Comparison of ENCODE assay signal across 23 cellular contexts in genomic region chr7:135853499-135853898, GRCh38.
A peak's percentile ranks its signal among the peaks of the same experiment; 100 is the strongest.
DNase-seq lines count a peak whose midpoint lies in the region; ATAC-seq, FAIRE-seq and TF ChIP-seq lines count a peak whose summit lies in the region.
"Had no signal": no experiment of that assay in that cellular context is flagged by ENCODE, and none has a peak within 500 bp of the region (broad histone marks: within the 10 kb centered on the region; RNA-seq: fewer than 3 reads in every experiment).

No MANE protein-coding gene starts in this region.

- no peak for TF ChIP-seq CTCF in AG10803 (conservative IDR thresholded peaks at IDR 0.05; ENCODE audit: low read length)
- TF ChIP-seq CTCF in epithelial cell of esophagus (IDR thresholded peaks at IDR 0.05; ENCODE audit: insufficient read depth, low read depth, low read length, missing control alignments): no peak
- no peak for TF ChIP-seq CTCF in adrenal gland (IDR thresholded peaks at IDR 0.05)
- TF ChIP-seq CTCF in A673 (conservative IDR thresholded peaks at IDR 0.05; ENCODE audit: low read depth, low read length): no peak
- no peak for TF ChIP-seq CTCF in D721Med (IDR thresholded peaks at IDR 0.05; ENCODE audit: insufficient read depth, missing control alignments)
- no peak for TF ChIP-seq CTCF in glutamatergic neuron (IDR thresholded peaks at IDR 0.05; ENCODE audit: partially characterized antibody, unreplicated experiment)

- 43 to 72% (median 66%) methylated on average over 2 of the region's 2 CpGs for WGBS in adrenal gland, 4 donors

- no peak for FAIRE-seq in HTR-8/SVneo (lab: Jason Lieb, UNC)
- FAIRE-seq in D721Med (lab: Jason Lieb, UNC): no peak
- FAIRE-seq: A549 had no signal

- H3K4me1 Mint-ChIP-seq in glutamatergic neuron (ENCODE audit: low read depth, unreplicated experiment): peaks cover 5% of the 10 kb centered on the region
- H3K4me1 Mint-ChIP-seq: activated naive CD4-positive, alpha-beta T cell treated with anti-CD3 and anti-CD28 coated beads, Interleukin-2, amount 10 ng/mL, durations not matched to agents 7 days and 5 days had no signal

- peak; percentile 40 for DNase-seq in AG10803 (ENCODE audit: low read depth)
- DNase-seq in HTR-8/SVneo (ENCODE audit: insufficient read length, low spot score): peak; percentile 18
- peak; percentile 21 for DNase-seq in epithelial cell of esophagus (ENCODE audit: low read depth)
- no peak for DNase-seq in left colon
- no peak for DNase-seq in adrenal gland
- no peak for DNase-seq in A673 (ENCODE audit: low spot score)
- no peak for DNase-seq in D721Med (ENCODE audit: insufficient read length, low spot score)
- DNase-seq in glutamatergic neuron: no peak
- DNase-seq: activated CD4-positive, alpha-beta T cell treated with anti-CD3 and anti-CD28 coated beads for 36 hours; activated naive CD4-positive, alpha-beta T cell treated with anti-CD3 and anti-CD28 coated beads, Interleukin-2, amount 10 ng/mL, durations not matched to agents 7 days and 5 days; activated T-cell treated with anti-CD3 and anti-CD28 coated beads for 4 hours; CD8-positive, alpha-beta T cell; islet precursor cell; KBM-7; NCI-H1436 treated with DMSO at 0.1 percent for 48 hours; posterior cingulate gyrus; spleen; stimulated activated naive CD4-positive, alpha-beta T cell treated with Interleukin-2 at 50 U/mL for 16 hours; upper lobe of right lung had no signal

- no peaks in the 10 kb centered on the region for H3K36me3 ChIP-seq in adrenal gland (replicated peaks in 1 of 2)
- no peaks in the 10 kb centered on the region for H3K36me3 ChIP-seq in A673 (ENCODE audit: insufficient read depth, low read length, poor library complexity, severe bottlenecking)
- H3K36me3 ChIP-seq: gastroesophageal sphincter, SJSA1, spleen, upper lobe of right lung had no signal

- TF ChIP-seq POLR2A in adrenal gland (IDR thresholded peaks at IDR 0.05): no peak

- intact Hi-C loops in left colon (cut with DNase I, micrococcal nuclease): no loop called here
- intact Hi-C loops in adrenal gland (cut with DNase I): no loop called here
- intact Hi-C loops in A673 (cut with micrococcal nuclease; ENCODE audit: unreplicated experiment): no loop called here

- ATAC-seq in left colon: peak; percentile 62
- ATAC-seq: activated CD4-positive, alpha-beta T cell treated with anti-CD3 and anti-CD28 coated beads for 36 hours; CD8-positive, alpha-beta T cell; gastroesophageal sphincter; HCT116; upper lobe of right lung had no signal

- H3K27me3 ChIP-seq in adrenal gland: no peaks in the 10 kb centered on the region
- no peaks in the 10 kb centered on the region for H3K27me3 ChIP-seq in A673 (replicated peaks; ENCODE audit: insufficient read depth, low read depth, low read length, poor library complexity)
- H3K27me3 ChIP-seq: gastroesophageal sphincter, SJSA1, spleen, upper lobe of right lung had no signal

- H3K9me3 Mint-ChIP-seq in glutamatergic neuron (ENCODE audit: unreplicated experiment): peaks cover 2% of the 10 kb centered on the region
- H3K9me3 Mint-ChIP-seq: activated naive CD4-positive, alpha-beta T cell treated with anti-CD3 and anti-CD28 coated beads, Interleukin-2, amount 10 ng/mL, durations not matched to agents 7 days and 5 days had no signal

- H3K4me3 ChIP-seq in AG10803 (ENCODE audit: low read length): no peak overlapping the region
- no peak overlapping the region for H3K4me3 ChIP-seq in epithelial cell of esophagus (ENCODE audit: low read length)
- no peak overlapping the region for H3K4me3 ChIP-seq in adrenal gland
- H3K4me3 ChIP-seq in A673 (ENCODE audit: low read depth, low read length, poor library complexity, severe bottlenecking): no peak overlapping the region
- H3K4me3 ChIP-seq: A549, gastroesophageal sphincter, SJSA1, spleen, upper lobe of right lung had no signal

- BruUV-seq in A673 (replicated peaks; lab: Mats Ljungman, UMichigan): no TSS peak

- peaks cover 2% of the 10 kb centered on the region for H3K27me3 Mint-ChIP-seq in glutamatergic neuron (ENCODE audit: unreplicated experiment)

- CTCF ChIA-PET in A673 (lab: Charles Lee): no interaction called here

- H3K4me3 Mint-ChIP-seq in glutamatergic neuron (ENCODE audit: unreplicated experiment): no peak overlapping the region
- H3K4me3 Mint-ChIP-seq: activated CD4-positive, alpha-beta T cell treated with anti-CD3 and anti-CD28 coated beads for 36 hours; activated naive CD4-positive, alpha-beta T cell treated with anti-CD3 and anti-CD28 coated beads, Interleukin-2, amount 10 ng/mL, durations not matched to agents 7 days and 5 days; CD8-positive, alpha-beta T cell had no signal

- H3K4me1 ChIP-seq in adrenal gland (replicated peaks in 1 of 2) (no peaks in the 10 kb centered on the region), A673 (ENCODE audit: insufficient read depth, low read length, poor library complexity, severe bottlenecking) (peaks cover 11% of the 10 kb centered on the region)
- H3K4me1 ChIP-seq: A549, gastroesophageal sphincter, SJSA1, upper lobe of right lung had no signal

- H3K36me3 Mint-ChIP-seq in glutamatergic neuron (ENCODE audit: unreplicated experiment): no peaks in the 10 kb centered on the region
- H3K36me3 Mint-ChIP-seq: activated naive CD4-positive, alpha-beta T cell treated with anti-CD3 and anti-CD28 coated beads, Interleukin-2, amount 10 ng/mL, durations not matched to agents 7 days and 5 days; CD8-positive, alpha-beta T cell had no signal

- H3K27ac Mint-ChIP-seq in glutamatergic neuron (ENCODE audit: unreplicated experiment): no peak overlapping the region
- H3K27ac Mint-ChIP-seq: activated CD4-positive, alpha-beta T cell treated with anti-CD3 and anti-CD28 coated beads for 36 hours; activated naive CD4-positive, alpha-beta T cell treated with anti-CD3 and anti-CD28 coated beads, Interleukin-2, amount 10 ng/mL, durations not matched to agents 7 days and 5 days; CD8-positive, alpha-beta T cell had no signal

- POLR2A ChIA-PET in A673 (lab: Charles Lee; ENCODE audit: low non-redundant PET): no interaction called here

- H3K9me3 ChIP-seq in adrenal gland (replicated peaks in 1 of 3): no peaks in the 10 kb centered on the region
- H3K9me3 ChIP-seq in A673 (ENCODE audit: low read depth, low read length, poor library complexity, severe bottlenecking): no peaks in the 10 kb centered on the region
- H3K9me3 ChIP-seq: A549, gastroesophageal sphincter, SJSA1, upper lobe of right lung had no signal

- H3K27ac ChIP-seq in adrenal gland (no peak overlapping the region), A673 (ENCODE audit: low read depth, low read length, poor library complexity, severe bottlenecking) (no peak overlapping the region)
- H3K27ac ChIP-seq: A549, gastroesophageal sphincter, SJSA1, spleen, upper lobe of right lung had no signal

Comparison
In these comparisons a context has a peak if more than half of its experiments do, and no peak if none do; other contexts are left out.
1. DNase-seq: peak in AG10803 (single experiment), HTR-8/SVneo (single experiment) and epithelial cell of esophagus (single experiment); none in left colon (0 of 2), adrenal gland (0 of 7), A673 (single experiment), D721Med (single experiment) and glutamatergic neuron (single experiment).